Comparison of ENCODE assay signal across 1 cellular context in the genomic region with DNA sequence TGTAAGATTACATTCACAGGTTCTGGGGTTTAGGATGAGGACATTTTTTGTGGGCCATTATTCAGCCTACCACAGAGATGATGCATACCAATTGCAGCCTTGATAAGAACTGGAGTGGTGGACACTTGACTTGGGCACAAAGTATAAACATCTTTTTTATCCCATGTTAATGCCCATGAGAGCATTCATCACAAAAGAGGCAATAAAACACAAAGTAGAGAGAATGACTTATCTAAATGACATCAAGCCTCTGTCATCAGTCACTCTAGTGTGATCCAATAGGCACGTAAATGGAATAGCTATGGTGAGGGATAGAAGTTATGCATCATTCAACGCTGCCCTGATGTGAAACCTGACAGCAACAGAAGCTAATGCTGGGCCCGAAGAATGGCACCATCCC.
TF ChIP-seq lines count a peak whose summit lies in the region.

No MANE protein-coding gene starts in this region.

TF ChIP-seq in HEK293, 187 proteins besides CTCF, POLR2A, EP300 and RAD21 (continued from another document and continues in another):
- TF ChIP-seq, protein P1, sequence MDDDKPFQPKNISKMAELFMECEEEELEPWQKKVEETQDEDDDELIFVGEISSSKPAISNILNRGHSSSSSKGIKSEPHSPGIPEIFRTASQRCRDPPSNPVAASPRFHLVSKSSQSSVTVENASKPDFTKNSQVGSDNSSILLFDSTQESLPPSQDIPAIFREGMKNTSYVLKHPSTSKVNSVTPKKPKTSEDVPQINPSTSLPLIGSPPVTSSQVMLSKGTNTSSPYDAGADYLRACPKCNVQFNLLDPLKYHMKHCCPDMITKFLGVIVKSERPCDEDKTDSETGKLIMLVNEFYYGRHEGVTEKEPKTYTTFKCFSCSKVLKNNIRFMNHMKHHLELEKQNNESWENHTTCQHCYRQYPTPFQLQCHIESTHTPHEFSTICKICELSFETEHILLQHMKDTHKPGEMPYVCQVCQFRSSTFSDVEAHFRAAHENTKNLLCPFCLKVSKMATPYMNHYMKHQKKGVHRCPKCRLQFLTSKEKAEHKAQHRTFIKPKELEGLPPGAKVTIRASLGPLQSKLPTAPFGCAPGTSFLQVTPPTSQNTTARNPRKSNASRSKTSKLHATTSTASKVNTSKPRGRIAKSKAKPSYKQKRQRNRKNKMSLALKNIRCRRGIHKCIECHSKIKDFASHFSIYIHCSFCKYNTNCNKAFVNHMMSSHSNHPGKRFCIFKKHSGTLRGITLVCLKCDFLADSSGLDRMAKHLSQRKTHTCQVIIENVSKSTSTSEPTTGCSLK (tag by site-specific recombination; IDR thresholded peaks at IDR 0.05) = no peak
- TF ChIP-seq HOXA7 (CRISPR knock-in tag; IDR thresholded peaks at IDR 0.05; ENCODE audit: borderline replicate concordance) (no peak), SETDB1 (IDR thresholded peaks at IDR 0.05; ENCODE audit: insufficient read length, low read length) (no peak), ZNF555 (tag by site-specific recombination; conservative IDR thresholded peaks at IDR 0.05) (no peak), ZNF549 (tag by site-specific recombination; IDR thresholded peaks at IDR 0.05) (no peak), TCF7L2 (IDR thresholded peaks at IDR 0.05; ENCODE audit: borderline replicate concordance, low read depth, low read length) (no peak), ZNF560 (tag by site-specific recombination; IDR thresholded peaks at IDR 0.05; ENCODE audit: borderline replicate concordance) (no peak), KLF10 (tag by site-specific recombination; IDR thresholded peaks at IDR 0.05) (no peak), ZNF658 (tag by site-specific recombination; IDR thresholded peaks at IDR 0.05) (no peak), ZNF791 (tag by site-specific recombination; IDR thresholded peaks at IDR 0.05) (no peak), ZBTB48 (tag by site-specific recombination; IDR thresholded peaks at IDR 0.05) (no peak), MEIS1 (CRISPR knock-in tag; IDR thresholded peaks at IDR 0.05; ENCODE audit: borderline replicate concordance) (no peak), ZNF785 (tag by site-specific recombination; IDR thresholded peaks at IDR 0.05) (no peak), ZNF221 (tag by site-specific recombination; IDR thresholded peaks at IDR 0.05; ENCODE audit: borderline replicate concordance) (no peak), ZNF324 (tag by site-specific recombination; IDR thresholded peaks at IDR 0.05) (peak; percentile 68; the same call in 1 of the 2 replicates), ZFP3 (tag by site-specific recombination; IDR thresholded peaks at IDR 0.05; ENCODE audit: low read depth) (no peak), ZNF544 (tag by site-specific recombination; IDR thresholded peaks at IDR 0.05) (no peak), ZNF174 (tag by site-specific recombination; IDR thresholded peaks at IDR 0.05) (0 out of 2 replicates have a peak, but pooled peaks have one; percentile 30), ZNF132 (tag by site-specific recombination; IDR thresholded peaks at IDR 0.05; ENCODE audit: borderline replicate concordance) (no peak), ZNF354C (tag by site-specific recombination; IDR thresholded peaks at IDR 0.05; ENCODE audit: borderline replicate concordance, low read depth) (no peak), ZNF292 (tag by site-specific recombination; IDR thresholded peaks at IDR 0.05; ENCODE audit: borderline replicate concordance, low read depth) (no peak), ZNF561 (tag by site-specific recombination; IDR thresholded peaks at IDR 0.05; ENCODE audit: borderline replicate concordance) (no peak)
- TF ChIP-seq, protein P2, sequence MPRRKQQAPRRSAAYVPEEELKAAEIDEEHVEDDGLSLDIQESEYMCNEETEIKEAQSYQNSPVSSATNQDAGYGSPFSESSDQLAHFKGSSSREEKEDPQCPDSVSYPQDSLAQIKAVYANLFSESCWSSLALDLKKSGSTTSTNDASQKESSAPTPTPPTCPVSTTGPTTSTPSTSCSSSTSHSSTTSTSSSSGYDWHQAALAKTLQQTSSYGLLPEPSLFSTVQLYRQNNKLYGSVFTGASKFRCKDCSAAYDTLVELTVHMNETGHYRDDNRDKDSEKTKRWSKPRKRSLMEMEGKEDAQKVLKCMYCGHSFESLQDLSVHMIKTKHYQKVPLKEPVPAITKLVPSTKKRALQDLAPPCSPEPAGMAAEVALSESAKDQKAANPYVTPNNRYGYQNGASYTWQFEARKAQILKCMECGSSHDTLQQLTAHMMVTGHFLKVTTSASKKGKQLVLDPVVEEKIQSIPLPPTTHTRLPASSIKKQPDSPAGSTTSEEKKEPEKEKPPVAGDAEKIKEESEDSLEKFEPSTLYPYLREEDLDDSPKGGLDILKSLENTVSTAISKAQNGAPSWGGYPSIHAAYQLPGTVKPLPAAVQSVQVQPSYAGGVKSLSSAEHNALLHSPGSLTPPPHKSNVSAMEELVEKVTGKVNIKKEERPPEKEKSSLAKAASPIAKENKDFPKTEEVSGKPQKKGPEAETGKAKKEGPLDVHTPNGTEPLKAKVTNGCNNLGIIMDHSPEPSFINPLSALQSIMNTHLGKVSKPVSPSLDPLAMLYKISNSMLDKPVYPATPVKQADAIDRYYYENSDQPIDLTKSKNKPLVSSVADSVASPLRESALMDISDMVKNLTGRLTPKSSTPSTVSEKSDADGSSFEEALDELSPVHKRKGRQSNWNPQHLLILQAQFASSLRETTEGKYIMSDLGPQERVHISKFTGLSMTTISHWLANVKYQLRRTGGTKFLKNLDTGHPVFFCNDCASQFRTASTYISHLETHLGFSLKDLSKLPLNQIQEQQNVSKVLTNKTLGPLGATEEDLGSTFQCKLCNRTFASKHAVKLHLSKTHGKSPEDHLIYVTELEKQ (tag by site-specific recombination; IDR thresholded peaks at IDR 0.05; ENCODE audit: borderline replicate concordance) = peak; percentile 69
- TF ChIP-seq, protein P3, sequence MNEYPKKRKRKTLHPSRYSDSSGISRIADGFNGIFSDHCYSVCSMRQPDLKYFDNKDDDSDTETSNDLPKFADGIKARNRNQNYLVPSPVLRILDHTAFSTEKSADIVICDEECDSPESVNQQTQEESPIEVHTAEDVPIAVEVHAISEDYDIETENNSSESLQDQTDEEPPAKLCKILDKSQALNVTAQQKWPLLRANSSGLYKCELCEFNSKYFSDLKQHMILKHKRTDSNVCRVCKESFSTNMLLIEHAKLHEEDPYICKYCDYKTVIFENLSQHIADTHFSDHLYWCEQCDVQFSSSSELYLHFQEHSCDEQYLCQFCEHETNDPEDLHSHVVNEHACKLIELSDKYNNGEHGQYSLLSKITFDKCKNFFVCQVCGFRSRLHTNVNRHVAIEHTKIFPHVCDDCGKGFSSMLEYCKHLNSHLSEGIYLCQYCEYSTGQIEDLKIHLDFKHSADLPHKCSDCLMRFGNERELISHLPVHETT (tag by site-specific recombination; IDR thresholded peaks at IDR 0.05) = peak; percentile 96
- TF ChIP-seq, protein P4, sequence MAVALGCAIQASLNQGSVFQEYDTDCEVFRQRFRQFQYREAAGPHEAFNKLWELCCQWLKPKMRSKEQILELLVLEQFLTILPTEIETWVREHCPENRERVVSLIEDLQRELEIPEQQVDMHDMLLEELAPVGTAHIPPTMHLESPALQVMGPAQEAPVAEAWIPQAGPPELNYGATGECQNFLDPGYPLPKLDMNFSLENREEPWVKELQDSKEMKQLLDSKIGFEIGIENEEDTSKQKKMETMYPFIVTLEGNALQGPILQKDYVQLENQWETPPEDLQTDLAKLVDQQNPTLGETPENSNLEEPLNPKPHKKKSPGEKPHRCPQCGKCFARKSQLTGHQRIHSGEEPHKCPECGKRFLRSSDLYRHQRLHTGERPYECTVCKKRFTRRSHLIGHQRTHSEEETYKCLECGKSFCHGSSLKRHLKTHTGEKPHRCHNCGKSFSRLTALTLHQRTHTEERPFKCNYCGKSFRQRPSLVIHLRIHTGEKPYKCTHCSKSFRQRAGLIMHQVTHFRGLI (tag by site-specific recombination; IDR thresholded peaks at IDR 0.05) = no peak
- TF ChIP-seq, protein P5, sequence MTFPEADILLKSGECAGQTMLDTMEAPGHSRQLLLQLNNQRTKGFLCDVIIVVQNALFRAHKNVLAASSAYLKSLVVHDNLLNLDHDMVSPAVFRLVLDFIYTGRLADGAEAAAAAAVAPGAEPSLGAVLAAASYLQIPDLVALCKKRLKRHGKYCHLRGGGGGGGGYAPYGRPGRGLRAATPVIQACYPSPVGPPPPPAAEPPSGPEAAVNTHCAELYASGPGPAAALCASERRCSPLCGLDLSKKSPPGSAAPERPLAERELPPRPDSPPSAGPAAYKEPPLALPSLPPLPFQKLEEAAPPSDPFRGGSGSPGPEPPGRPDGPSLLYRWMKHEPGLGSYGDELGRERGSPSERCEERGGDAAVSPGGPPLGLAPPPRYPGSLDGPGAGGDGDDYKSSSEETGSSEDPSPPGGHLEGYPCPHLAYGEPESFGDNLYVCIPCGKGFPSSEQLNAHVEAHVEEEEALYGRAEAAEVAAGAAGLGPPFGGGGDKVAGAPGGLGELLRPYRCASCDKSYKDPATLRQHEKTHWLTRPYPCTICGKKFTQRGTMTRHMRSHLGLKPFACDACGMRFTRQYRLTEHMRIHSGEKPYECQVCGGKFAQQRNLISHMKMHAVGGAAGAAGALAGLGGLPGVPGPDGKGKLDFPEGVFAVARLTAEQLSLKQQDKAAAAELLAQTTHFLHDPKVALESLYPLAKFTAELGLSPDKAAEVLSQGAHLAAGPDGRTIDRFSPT (tag by site-specific recombination; IDR thresholded peaks at IDR 0.05) = peak; percentile 73
- TF ChIP-seq, protein P6, sequence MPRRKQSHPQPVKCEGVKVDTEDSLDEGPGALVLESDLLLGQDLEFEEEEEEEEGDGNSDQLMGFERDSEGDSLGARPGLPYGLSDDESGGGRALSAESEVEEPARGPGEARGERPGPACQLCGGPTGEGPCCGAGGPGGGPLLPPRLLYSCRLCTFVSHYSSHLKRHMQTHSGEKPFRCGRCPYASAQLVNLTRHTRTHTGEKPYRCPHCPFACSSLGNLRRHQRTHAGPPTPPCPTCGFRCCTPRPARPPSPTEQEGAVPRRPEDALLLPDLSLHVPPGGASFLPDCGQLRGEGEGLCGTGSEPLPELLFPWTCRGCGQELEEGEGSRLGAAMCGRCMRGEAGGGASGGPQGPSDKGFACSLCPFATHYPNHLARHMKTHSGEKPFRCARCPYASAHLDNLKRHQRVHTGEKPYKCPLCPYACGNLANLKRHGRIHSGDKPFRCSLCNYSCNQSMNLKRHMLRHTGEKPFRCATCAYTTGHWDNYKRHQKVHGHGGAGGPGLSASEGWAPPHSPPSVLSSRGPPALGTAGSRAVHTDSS (tag by site-specific recombination; IDR thresholded peaks at IDR 0.05) = no peak
- TF ChIP-seq, protein P7, sequence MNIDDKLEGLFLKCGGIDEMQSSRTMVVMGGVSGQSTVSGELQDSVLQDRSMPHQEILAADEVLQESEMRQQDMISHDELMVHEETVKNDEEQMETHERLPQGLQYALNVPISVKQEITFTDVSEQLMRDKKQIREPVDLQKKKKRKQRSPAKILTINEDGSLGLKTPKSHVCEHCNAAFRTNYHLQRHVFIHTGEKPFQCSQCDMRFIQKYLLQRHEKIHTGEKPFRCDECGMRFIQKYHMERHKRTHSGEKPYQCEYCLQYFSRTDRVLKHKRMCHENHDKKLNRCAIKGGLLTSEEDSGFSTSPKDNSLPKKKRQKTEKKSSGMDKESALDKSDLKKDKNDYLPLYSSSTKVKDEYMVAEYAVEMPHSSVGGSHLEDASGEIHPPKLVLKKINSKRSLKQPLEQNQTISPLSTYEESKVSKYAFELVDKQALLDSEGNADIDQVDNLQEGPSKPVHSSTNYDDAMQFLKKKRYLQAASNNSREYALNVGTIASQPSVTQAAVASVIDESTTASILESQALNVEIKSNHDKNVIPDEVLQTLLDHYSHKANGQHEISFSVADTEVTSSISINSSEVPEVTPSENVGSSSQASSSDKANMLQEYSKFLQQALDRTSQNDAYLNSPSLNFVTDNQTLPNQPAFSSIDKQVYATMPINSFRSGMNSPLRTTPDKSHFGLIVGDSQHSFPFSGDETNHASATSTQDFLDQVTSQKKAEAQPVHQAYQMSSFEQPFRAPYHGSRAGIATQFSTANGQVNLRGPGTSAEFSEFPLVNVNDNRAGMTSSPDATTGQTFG (tag by site-specific recombination; IDR thresholded peaks at IDR 0.05; ENCODE audit: borderline replicate concordance) = no peak
- TF ChIP-seq, protein P8, sequence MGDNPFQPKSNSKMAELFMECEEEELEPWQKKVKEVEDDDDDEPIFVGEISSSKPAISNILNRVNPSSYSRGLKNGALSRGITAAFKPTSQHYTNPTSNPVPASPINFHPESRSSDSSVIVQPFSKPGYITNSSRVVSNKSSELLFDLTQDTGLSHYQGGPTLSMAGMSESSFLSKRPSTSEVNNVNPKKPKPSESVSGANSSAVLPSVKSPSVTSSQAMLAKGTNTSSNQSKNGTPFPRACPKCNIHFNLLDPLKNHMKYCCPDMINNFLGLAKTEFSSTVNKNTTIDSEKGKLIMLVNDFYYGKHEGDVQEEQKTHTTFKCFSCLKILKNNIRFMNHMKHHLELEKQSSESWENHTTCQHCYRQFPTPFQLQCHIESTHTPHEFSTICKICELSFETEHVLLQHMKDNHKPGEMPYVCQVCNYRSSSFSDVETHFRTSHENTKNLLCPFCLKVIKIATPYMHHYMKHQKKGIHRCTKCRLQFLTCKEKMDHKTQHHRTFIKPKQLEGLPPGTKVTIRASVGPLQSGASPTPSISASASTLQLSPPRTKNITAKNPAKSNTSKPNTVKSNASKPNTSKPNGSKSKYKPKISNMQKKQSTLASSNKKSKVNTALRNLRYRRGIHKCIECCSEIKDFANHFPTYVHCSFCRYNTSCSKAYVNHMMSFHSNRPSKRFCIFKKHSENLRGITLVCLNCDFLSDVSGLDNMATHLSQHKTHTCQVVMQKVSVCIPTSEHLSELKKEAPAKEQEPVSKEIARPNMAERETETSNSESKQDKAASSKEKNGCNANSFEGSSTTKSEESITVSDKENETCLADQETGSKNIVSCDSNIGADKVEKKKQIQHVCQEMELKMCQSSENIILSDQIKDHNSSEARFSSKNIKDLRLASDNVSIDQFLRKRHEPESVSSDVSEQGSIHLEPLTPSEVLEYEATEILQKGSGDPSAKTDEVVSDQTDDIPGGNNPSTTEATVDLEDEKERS (tag by site-specific recombination; IDR thresholded peaks at IDR 0.05) = no peak
- TF ChIP-seq, protein P9, sequence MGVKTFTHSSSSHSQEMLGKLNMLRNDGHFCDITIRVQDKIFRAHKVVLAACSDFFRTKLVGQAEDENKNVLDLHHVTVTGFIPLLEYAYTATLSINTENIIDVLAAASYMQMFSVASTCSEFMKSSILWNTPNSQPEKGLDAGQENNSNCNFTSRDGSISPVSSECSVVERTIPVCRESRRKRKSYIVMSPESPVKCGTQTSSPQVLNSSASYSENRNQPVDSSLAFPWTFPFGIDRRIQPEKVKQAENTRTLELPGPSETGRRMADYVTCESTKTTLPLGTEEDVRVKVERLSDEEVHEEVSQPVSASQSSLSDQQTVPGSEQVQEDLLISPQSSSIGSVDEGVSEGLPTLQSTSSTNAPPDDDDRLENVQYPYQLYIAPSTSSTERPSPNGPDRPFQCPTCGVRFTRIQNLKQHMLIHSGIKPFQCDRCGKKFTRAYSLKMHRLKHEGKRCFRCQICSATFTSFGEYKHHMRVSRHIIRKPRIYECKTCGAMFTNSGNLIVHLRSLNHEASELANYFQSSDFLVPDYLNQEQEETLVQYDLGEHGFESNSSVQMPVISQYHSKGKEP (tag by site-specific recombination; IDR thresholded peaks at IDR 0.05) = no peak
